Comparison of ENCODE assay signal across 10 cellular contexts in genomic region chr9:76136986-76137385, GRCh38.
DNase-seq lines count a peak whose midpoint lies in the region; ATAC-seq and TF ChIP-seq lines count a peak whose summit lies in the region.
"Had no signal": no experiment of that assay in that cellular context is flagged by ENCODE, and none has a peak within 500 bp of the region (broad histone marks: within the 10 kb centered on the region; RNA-seq: fewer than 3 reads in every experiment).

No MANE protein-coding gene starts in this region.

- H3K9me3 Mint-ChIP-seq in natural killer cell, result no peaks in the 10 kb centered on the region
- no peaks in the 10 kb centered on the region for H3K9me3 Mint-ChIP-seq in stimulated activated memory B cell treated with anti-CD40 and anti-IgM and Interleukin-4, amounts not matched to agents 10 μg/mL and 1 μg/mL and 100 μg/mL, for 72 hours

- H3K4me1 Mint-ChIP-seq in natural killer cell, result peaks cover 0 to 28% of the 10 kb centered on the region in 2 donors
- no peaks in the 10 kb centered on the region for H3K4me1 Mint-ChIP-seq in stimulated activated memory B cell treated with anti-CD40 and anti-IgM and Interleukin-4, amounts not matched to agents 10 μg/mL and 1 μg/mL and 100 μg/mL, for 72 hours

- TF ChIP-seq CTCF in natural killer cell (IDR thresholded peaks at IDR 0.05) (no peak), thyroid gland (IDR thresholded peaks at IDR 0.05) (no peak)

- no peaks in the 10 kb centered on the region for H3K9me3 ChIP-seq in thyroid gland
- H3K9me3 ChIP-seq: heart right ventricle had no signal

- peak; percentile 53 for DNase-seq in EL
- DNase-seq in Kasumi-1 (lab: John Stamatoyannopoulos, UW), result peak; percentile 57 to 60
- peak; percentile 10 for DNase-seq in dermis blood vessel endothelial cell
- DNase-seq in natural killer cell, result no peak
- no peak for DNase-seq in thyroid gland
- DNase-seq in ecto neural progenitor cell (ENCODE audit: low spot score), result no peak
- no peak for DNase-seq in NCI-H526 treated with DMSO at 0.1 percent for 48 hours (lab: John Stamatoyannopoulos, UW)
- DNase-seq: heart right ventricle had no signal

- H3K27ac Mint-ChIP-seq in natural killer cell, result no peak overlapping the region
- no peak overlapping the region for H3K27ac Mint-ChIP-seq in stimulated activated memory B cell treated with anti-CD40 and anti-IgM and Interleukin-4, amounts not matched to agents 10 μg/mL and 1 μg/mL and 100 μg/mL, for 72 hours

- no peak overlapping the region for H3K4me3 ChIP-seq in thyroid gland (replicated peaks in 1 of 3)
- H3K4me3 ChIP-seq: heart right ventricle had no signal

- no peak for TF ChIP-seq POLR2A in thyroid gland (IDR thresholded peaks at IDR 0.05)

- H3K36me3 Mint-ChIP-seq in natural killer cell, result no peaks in the 10 kb centered on the region
- no peaks in the 10 kb centered on the region for H3K36me3 Mint-ChIP-seq in stimulated activated memory B cell treated with anti-CD40 and anti-IgM and Interleukin-4, amounts not matched to agents 10 μg/mL and 1 μg/mL and 100 μg/mL, for 72 hours

- no peak overlapping the region for H3K4me3 Mint-ChIP-seq in natural killer cell
- no peak overlapping the region for H3K4me3 Mint-ChIP-seq in stimulated activated memory B cell treated with anti-CD40 and anti-IgM and Interleukin-4, amounts not matched to agents 10 μg/mL and 1 μg/mL and 100 μg/mL, for 72 hours

- 63 to 67% methylated on average over 1 of the region's 1 CpG for WGBS in thyroid gland, 2 donors

- H3K4me1 ChIP-seq in thyroid gland, result no peaks in the 10 kb centered on the region

- H3K36me3 ChIP-seq in thyroid gland, result no peaks in the 10 kb centered on the region
- H3K36me3 ChIP-seq: heart right ventricle had no signal

- peak in 2 of 3 donors; percentile 24 to 49 for ATAC-seq in natural killer cell
- ATAC-seq in stimulated activated memory B cell treated with anti-CD40 and anti-IgM and Interleukin-4, amounts not matched to agents 10 μg/mL and 1 μg/mL and 100 μg/mL, for 72 hours, result no peak
- ATAC-seq: SK-N-SH treated with all-trans-retinoic acid at 6 μM for 48 hours had no signal

- intact Hi-C loops in natural killer cell (cut with micrococcal nuclease), result no loop called here
- intact Hi-C loops in thyroid gland (cut with DNase I), result no loop called here

- H3K27me3 ChIP-seq in thyroid gland, result no peaks in the 10 kb centered on the region
- H3K27me3 ChIP-seq: heart right ventricle had no signal

- H3K27ac ChIP-seq in thyroid gland, result no peak overlapping the region
- H3K27ac ChIP-seq: heart right ventricle had no signal

- H3K27me3 Mint-ChIP-seq in natural killer cell (ENCODE audit: low read depth in 2 of 2), result no peaks in the 10 kb centered on the region
- peaks cover 9% of the 10 kb centered on the region for H3K27me3 Mint-ChIP-seq in stimulated activated memory B cell treated with anti-CD40 and anti-IgM and Interleukin-4, amounts not matched to agents 10 μg/mL and 1 μg/mL and 100 μg/mL, for 72 hours

Comparison
In these comparisons a context has a peak if more than half of its experiments do, and no peak if none do; other contexts are left out.
1. DNase-seq: peak in EL (single experiment), Kasumi-1 (2 of 2) and dermis blood vessel endothelial cell (single experiment); none in natural killer cell (single experiment), thyroid gland (0 of 2), ecto neural progenitor cell (single experiment) and NCI-H526 treated with DMSO at 0.1 percent for 48 hours (single experiment).